25 cellular contexts compared by ENCODE assay signal in the genomic region with DNA sequence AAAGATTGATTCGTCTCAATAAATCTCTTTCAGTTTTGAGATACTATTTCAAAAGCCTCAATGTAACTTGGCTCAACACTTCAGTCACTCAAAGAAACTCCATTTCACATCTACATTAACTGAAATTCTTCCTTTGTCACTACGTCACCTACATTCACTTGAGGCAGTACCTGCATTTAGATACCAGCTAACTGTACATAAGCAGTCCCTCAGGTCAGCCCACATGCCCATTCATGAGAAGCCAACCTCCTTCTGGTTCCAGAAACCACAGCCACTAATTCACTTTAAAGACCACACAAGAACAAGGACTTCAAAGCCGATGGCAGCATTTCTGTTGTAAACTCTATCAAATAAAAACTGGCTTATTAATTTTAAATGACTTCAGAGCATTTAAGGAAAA. TPM values are rescaled to one million over a fixed set of nuclear protein-coding genes. Genes with fewer than 3 reads are reported as not detected.
DNase-seq lines count a peak whose midpoint lies in the region; ATAC-seq and TF ChIP-seq lines count a peak whose summit lies in the region.
"Had no signal": no experiment of that assay in that cellular context is flagged by ENCODE, and none has a peak within 500 bp of the region (broad histone marks: within the 10 kb centered on the region; RNA-seq: fewer than 3 reads in every experiment).

No MANE protein-coding gene starts in this region.

- H3K79me2 ChIP-seq in smooth muscle cell (ENCODE audit: low read depth), result peaks cover 36% of the 10 kb centered on the region

- no peaks in the 10 kb centered on the region for H3K36me3 ChIP-seq in smooth muscle cell (ENCODE audit: low read depth)
- H3K36me3 ChIP-seq: uterus had no signal

- peaks cover 21% of the 10 kb centered on the region for H3F3A ChIP-seq in smooth muscle cell (ENCODE audit: low read depth)

- 94% methylated on average over 3 of the region's 3 CpGs for WGBS in smooth muscle cell (ENCODE audit: low lambda C conversion rate)

- peaks cover 38% of the 10 kb centered on the region for H3K4me1 Mint-ChIP-seq in activated CD8-positive, alpha-beta memory T cell treated with anti-CD3 and anti-CD28 coated beads, Interleukin-2, amount 10 ng/mL, durations not matched to agents 7 days and 5 days
- H3K4me1 Mint-ChIP-seq in WTC11 (peaks cover 7% of the 10 kb centered on the region), endothelial cell (ENCODE audit: unreplicated experiment) (peaks cover 25% of the 10 kb centered on the region)

- no peak overlapping the region for H3K4me3 ChIP-seq in smooth muscle cell
- H3K4me3 ChIP-seq: GM12878, SJSA1, uterus had no signal

- no peak for TF ChIP-seq CTCF in WTC11 (IDR thresholded peaks at IDR 0.05)
- no peak for TF ChIP-seq CTCF in endothelial cell (IDR thresholded peaks at IDR 0.05; ENCODE audit: unreplicated experiment)
- TF ChIP-seq CTCF in smooth muscle cell (IDR thresholded peaks at IDR 0.05; ENCODE audit: borderline replicate concordance, insufficient read depth, poor library complexity, severe bottlenecking), result no peak

- H3K9me3 Mint-ChIP-seq in activated CD8-positive, alpha-beta memory T cell treated with anti-CD3 and anti-CD28 coated beads, Interleukin-2, amount 10 ng/mL, durations not matched to agents 7 days and 5 days (ENCODE audit: low read depth), result no peaks in the 10 kb centered on the region
- H3K9me3 Mint-ChIP-seq in WTC11 (0 out of 2 replicates have a peak, but pooled peaks cover 2% of the 10 kb centered on the region), endothelial cell (ENCODE audit: unreplicated experiment) (no peaks in the 10 kb centered on the region)
- H3K9me3 Mint-ChIP-seq: activated naive CD4-positive, alpha-beta T cell treated with anti-CD3 and anti-CD28 coated beads, Interleukin-2, amount 50 U/mL, for 24 hours had no signal

- H4K20me1 ChIP-seq in smooth muscle cell (ENCODE audit: low read depth), result no peaks in the 10 kb centered on the region

- no peaks in the 10 kb centered on the region for H3K27me3 ChIP-seq in smooth muscle cell (ENCODE audit: low read depth)
- H3K27me3 ChIP-seq: BE2C, SJSA1, uterus had no signal

- DNase-seq in activated CD8-positive, alpha-beta memory T cell treated with anti-CD3 and anti-CD28 coated beads, Interleukin-2, amount 10 ng/mL, durations not matched to agents 7 days and 5 days, result no peak
- no peak for DNase-seq in activated CD8-positive, alpha-beta memory T cell treated with anti-CD3 and anti-CD28 coated beads for 24 hours
- DNase-seq in WTC11 (ENCODE audit: low spot score) (no peak), endothelial cell (ENCODE audit: low spot score) (no peak), smooth muscle cell (lab: John Stamatoyannopoulos, UW; ENCODE audit: unreplicated experiment) (no peak), NCI-H1048 (lab: John Stamatoyannopoulos, UW) (no peak), MV-4-11 (lab: John Stamatoyannopoulos, UW) (no peak), AG20443 (ENCODE audit: low spot score) (no peak)
- DNase-seq: activated T-cell treated with anti-CD3 and anti-CD28 coated beads, Interleukin-2, amount 50 U/mL, for 1 hour; anterior cingulate cortex; BE2C; Calu3; caudate nucleus; dermis blood vessel endothelial cell; mammary epithelial cell; NCI-H1105; NCI-H2029 treated with DMSO at 0.1 percent for 48 hours; NCI-H2227 treated with DMSO at 0.1 percent for 48 hours; NCI-H774; substantia nigra; uterus had no signal

- no peak for ATAC-seq in activated CD8-positive, alpha-beta memory T cell treated with anti-CD3 and anti-CD28 coated beads, Interleukin-2, amount 10 ng/mL, durations not matched to agents 7 days and 5 days
- no peak for ATAC-seq in WTC11
- ATAC-seq: GM12878, HCT116 had no signal

- H3K4me2 ChIP-seq in smooth muscle cell, result no peak overlapping the region

- peaks cover 48% of the 10 kb centered on the region for H3K36me3 Mint-ChIP-seq in activated CD8-positive, alpha-beta memory T cell treated with anti-CD3 and anti-CD28 coated beads, Interleukin-2, amount 10 ng/mL, durations not matched to agents 7 days and 5 days
- H3K36me3 Mint-ChIP-seq in WTC11 (peaks cover 31% of the 10 kb centered on the region), endothelial cell (ENCODE audit: low read depth, unreplicated experiment) (peaks cover 31% of the 10 kb centered on the region)

- CTCF ChIA-PET in activated CD8-positive, alpha-beta memory T cell treated with anti-CD3 and anti-CD28 coated beads, Interleukin-2, amount 10 ng/mL, durations not matched to agents 7 days and 5 days (lab: Charles Lee), result interaction anchor here (0.6 to 0.8 kb wide), 2 partner anchors 22 to 216 kb away, joined by 3 read pairs; no protein-coding TSS in a partner anchor
- CTCF ChIA-PET in WTC11 (lab: Charles Lee), result no interaction called here

- H3K27me3 Mint-ChIP-seq in activated CD8-positive, alpha-beta memory T cell treated with anti-CD3 and anti-CD28 coated beads, Interleukin-2, amount 10 ng/mL, durations not matched to agents 7 days and 5 days, result no peaks in the 10 kb centered on the region
- H3K27me3 Mint-ChIP-seq in WTC11 (ENCODE audit: low read depth) (no peaks in the 10 kb centered on the region), endothelial cell (ENCODE audit: unreplicated experiment) (peaks cover 1% of the 10 kb centered on the region)
- H3K27me3 Mint-ChIP-seq: activated naive CD4-positive, alpha-beta T cell treated with anti-CD3 and anti-CD28 coated beads, Interleukin-2, amount 50 U/mL, for 24 hours had no signal

- H3K4me3 Mint-ChIP-seq in activated CD8-positive, alpha-beta memory T cell treated with anti-CD3 and anti-CD28 coated beads, Interleukin-2, amount 10 ng/mL, durations not matched to agents 7 days and 5 days, result no peak overlapping the region
- H3K4me3 Mint-ChIP-seq in WTC11 (no peak overlapping the region), endothelial cell (ENCODE audit: unreplicated experiment) (no peak overlapping the region)
- H3K4me3 Mint-ChIP-seq: activated naive CD4-positive, alpha-beta T cell treated with anti-CD3 and anti-CD28 coated beads, Interleukin-2, amount 50 U/mL, for 24 hours had no signal

- peak overlapping the region; percentile 74 for H3K27ac Mint-ChIP-seq in activated CD8-positive, alpha-beta memory T cell treated with anti-CD3 and anti-CD28 coated beads, Interleukin-2, amount 10 ng/mL, durations not matched to agents 7 days and 5 days
- H3K27ac Mint-ChIP-seq in WTC11, result 0 out of 2 replicates have a peak overlapping the region, but pooled peaks have one; percentile 77
- H3K27ac Mint-ChIP-seq in endothelial cell (ENCODE audit: unreplicated experiment), result peak overlapping the region; percentile 33

- H3K9ac ChIP-seq in smooth muscle cell (ENCODE audit: low read depth), result no peak overlapping the region

- H3K27ac ChIP-seq in smooth muscle cell (ENCODE audit: low read depth), result peak overlapping the region; percentile 79
- H3K27ac ChIP-seq: SJSA1 had no signal

- no peak overlapping the region for H2AFZ ChIP-seq in smooth muscle cell (ENCODE audit: low read depth)

- H3K9me3 ChIP-seq in smooth muscle cell (replicated peaks; ENCODE audit: low read depth), result no peaks in the 10 kb centered on the region
- H3K9me3 ChIP-seq: BE2C, SJSA1, uterus had no signal

- peaks cover 2% of the 10 kb centered on the region for H3K4me1 ChIP-seq in smooth muscle cell (ENCODE audit: low read depth)
- H3K4me1 ChIP-seq: BE2C, SJSA1, uterus had no signal

- POLR2A ChIA-PET in WTC11 (lab: Charles Lee), result no interaction called here

TF ChIP-seq in WTC11, 78 proteins besides CTCF, POLR2A, EP300 and RAD21:
- TF ChIP-seq, protein P1, sequence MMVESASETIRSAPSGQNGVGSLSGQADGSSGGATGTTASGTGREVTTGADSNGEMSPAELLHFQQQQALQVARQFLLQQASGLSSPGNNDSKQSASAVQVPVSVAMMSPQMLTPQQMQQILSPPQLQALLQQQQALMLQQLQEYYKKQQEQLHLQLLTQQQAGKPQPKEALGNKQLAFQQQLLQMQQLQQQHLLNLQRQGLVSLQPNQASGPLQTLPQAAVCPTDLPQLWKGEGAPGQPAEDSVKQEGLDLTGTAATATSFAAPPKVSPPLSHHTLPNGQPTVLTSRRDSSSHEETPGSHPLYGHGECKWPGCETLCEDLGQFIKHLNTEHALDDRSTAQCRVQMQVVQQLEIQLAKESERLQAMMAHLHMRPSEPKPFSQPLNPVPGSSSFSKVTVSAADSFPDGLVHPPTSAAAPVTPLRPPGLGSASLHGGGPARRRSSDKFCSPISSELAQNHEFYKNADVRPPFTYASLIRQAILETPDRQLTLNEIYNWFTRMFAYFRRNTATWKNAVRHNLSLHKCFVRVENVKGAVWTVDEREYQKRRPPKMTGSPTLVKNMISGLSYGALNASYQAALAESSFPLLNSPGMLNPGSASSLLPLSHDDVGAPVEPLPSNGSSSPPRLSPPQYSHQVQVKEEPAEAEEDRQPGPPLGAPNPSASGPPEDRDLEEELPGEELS (CRISPR knock-in tag; IDR thresholded peaks at IDR 0.05), result no peak
- TF ChIP-seq FOXP1 (CRISPR knock-in tag; IDR thresholded peaks at IDR 0.05; ENCODE audit: borderline replicate concordance) (no peak), MXD4 (CRISPR knock-in tag; IDR thresholded peaks at IDR 0.05; ENCODE audit: borderline replicate concordance) (no peak)
TF ChIP-seq in WTC11: peak in this region for 0.

RNA-seq across cellular contexts. Expression of a gene that starts 43.0 kb away (rescaled TPM):
- total RNA-seq in activated CD8-positive, alpha-beta memory T cell treated with anti-CD3 and anti-CD28 coated beads, Interleukin-2, amount 10 ng/mL, durations not matched to agents 7 days and 5 days, result 10 to 100 TPM; 53.9 to 61.4 TPM
- total RNA-seq in WTC11 (2021) (46.9 to 53.1 TPM (median 49.3 TPM) in 3 replicates), endothelial cell (ENCODE audit: unreplicated experiment) (67.4 TPM), smooth muscle cell (74.9 and 78.2 TPM in 2 replicates)
- polyA plus RNA-seq in smooth muscle cell, result 41.5 and 49.2 TPM in 2 replicates

RNA-seq across cellular contexts. Expression of a gene that starts 43.5 kb away (rescaled TPM):
- total RNA-seq in activated CD8-positive, alpha-beta memory T cell treated with anti-CD3 and anti-CD28 coated beads, Interleukin-2, amount 10 ng/mL, durations not matched to agents 7 days and 5 days, result 10 to 100 TPM; 82.9 to 84.3 TPM
- total RNA-seq in WTC11 (2021), result 70.1 to 84.7 TPM (median 70.3 TPM) in 3 replicates
- total RNA-seq in endothelial cell (ENCODE audit: unreplicated experiment), result 79.8 TPM
- 32.9 and 45.0 TPM in 2 replicates for total RNA-seq in smooth muscle cell
- polyA plus RNA-seq in smooth muscle cell, result 14.6 and 22.7 TPM in 2 replicates
